ENCODE assay signal across 21 cellular contexts in genomic region chr6:72248621-72249020, GRCh38.
DNase-seq lines count a peak whose midpoint lies in the region; ATAC-seq and TF ChIP-seq lines count a peak whose summit lies in the region.
"Had no signal": no experiment of that assay in that cellular context is flagged by ENCODE, and none has a peak within 500 bp of the region (broad histone marks: within the 10 kb centered on the region; RNA-seq: fewer than 3 reads in every experiment).

No MANE protein-coding gene starts in this region.

- no peaks in the 10 kb centered on the region for H3K27me3 ChIP-seq in tibial nerve
- H3K27me3 ChIP-seq: BLaER1, MG63 had no signal

- no peak overlapping the region for H3K4me3 ChIP-seq in tibial nerve
- H3K4me3 ChIP-seq: BLaER1, MG63, PC-9 had no signal

- no peak overlapping the region for H3K27ac ChIP-seq in tibial nerve
- H3K27ac ChIP-seq: BLaER1, HL-60, PC-9, RWPE1 had no signal

- 62 to 80% methylated on average over 1 of the region's 1 CpG for WGBS in tibial nerve, 2 donors

- H3K4me1 ChIP-seq in tibial nerve: no peaks in the 10 kb centered on the region
- H3K4me1 ChIP-seq: BLaER1 had no signal

- H3K36me3 ChIP-seq in tibial nerve: no peaks in the 10 kb centered on the region
- H3K36me3 ChIP-seq: BLaER1, MG63 had no signal

- no peak for TF ChIP-seq EP300 in tibial nerve (IDR thresholded peaks at IDR 0.05)

- TF ChIP-seq CTCF in tibial nerve (IDR thresholded peaks at IDR 0.05): no peak

- H3K9me3 ChIP-seq in tibial nerve: no peaks in the 10 kb centered on the region
- H3K9me3 ChIP-seq: BLaER1, MG63 had no signal

- no peak for TF ChIP-seq POLR2A in tibial nerve (IDR thresholded peaks at IDR 0.05)

- ATAC-seq in HG03097 (IDR thresholded peaks at IDR 0.05; ENCODE audit: low FRiP score, unreplicated experiment): no peak

- peak; percentile 1 for DNase-seq in AG08395 (ENCODE audit: low spot score)
- DNase-seq in GM04503 (ENCODE audit: low read depth): peak; percentile 6
- peak; percentile 50 for DNase-seq in OCI-M1 (lab: John Stamatoyannopoulos, UW)
- DNase-seq in fibroblast of peridontal ligament (ENCODE audit: extremely low read depth): peak; percentile 62
- DNase-seq in occipital lobe (lab: John Stamatoyannopoulos, UW): no peak
- DNase-seq in 8988T: no peak
- DNase-seq in tibial nerve (ENCODE audit: low spot score in 2 of 2): no peak
- DNase-seq: CD4-positive, alpha-beta memory T cell; DMS153; H9; MG63; NCI-H1694 treated with DMSO at 0.1 percent for 48 hours; NCI-H2107; NCI-H345; NCI-H524 treated with DMSO at 0.1 percent for 48 hours; PC-9; SIG-M5 had no signal

Comparison
In these comparisons a context has a peak if more than half of its experiments do, and no peak if none do; other contexts are left out.
1. DNase-seq: peak in AG08395 (single experiment), GM04503 (single experiment), OCI-M1 (single experiment) and fibroblast of peridontal ligament (single experiment); none in occipital lobe (single experiment), 8988T (single experiment) and tibial nerve (0 of 2).